ENCODE assay signal across 10 cellular contexts in genomic region chr5:74895906-74896305, GRCh38. TPM values are rescaled to one million over a fixed set of nuclear protein-coding genes. Genes with fewer than 3 reads are reported as not detected.
A peak's percentile ranks its signal among the peaks of the same experiment; 100 is the strongest.
DNase-seq lines count a peak whose midpoint lies in the region; ATAC-seq and TF ChIP-seq lines count a peak whose summit lies in the region.
"Had no signal": no experiment of that assay in that cellular context is flagged by ENCODE, and none has a peak within 500 bp of the region (broad histone marks: within the 10 kb centered on the region; RNA-seq: fewer than 3 reads in every experiment).

No MANE protein-coding gene starts in this region.

- H3K4me1 ChIP-seq in PC-3 (ENCODE audit: insufficient read depth, low read length), result no peaks in the 10 kb centered on the region

- no peak overlapping the region for H3K4me3 ChIP-seq in PC-3 (ENCODE audit: low read length)
- no peak overlapping the region for H3K4me3 ChIP-seq in fibroblast of pulmonary artery (replicated peaks; ENCODE audit: low read depth, low read length)
- H3K4me3 ChIP-seq: cardiac muscle cell had no signal

- H3K27ac ChIP-seq in PC-3 (ENCODE audit: low read length), result no peak overlapping the region
- H3K27ac ChIP-seq: cardiac muscle cell, KMS-11 had no signal

- no peaks in the 10 kb centered on the region for H4K20me1 ChIP-seq in PC-3 (ENCODE audit: low read length)

- DNase-seq in Caki2 (ENCODE audit: low read depth) (peak; percentile 38), PC-3 (peak; percentile 39), fibroblast of pulmonary artery (ENCODE audit: low read depth) (peak; percentile 80), occipital lobe (lab: John Stamatoyannopoulos, UW) (peak; percentile 76), activated T-cell treated with anti-CD3 and anti-CD28 coated beads for 4 hours (no peak), KG1 (lab: John Stamatoyannopoulos, UW) (no peak), NCI-H524 (lab: John Stamatoyannopoulos, UW) (no peak)

- H3K27me3 ChIP-seq in PC-3 (ENCODE audit: low read length), result no peaks in the 10 kb centered on the region
- H3K27me3 ChIP-seq: cardiac muscle cell had no signal

- H3K9ac ChIP-seq in PC-3 (ENCODE audit: low read length), result no peak overlapping the region
- H3K9ac ChIP-seq: KMS-11 had no signal

- no peaks in the 10 kb centered on the region for H3K79me2 ChIP-seq in PC-3 (ENCODE audit: low read length)

- no peak overlapping the region for H3K4me2 ChIP-seq in PC-3 (ENCODE audit: low read length)
- H3K4me2 ChIP-seq: KMS-11 had no signal

- no peaks in the 10 kb centered on the region for H3K9me3 ChIP-seq in PC-3 (ENCODE audit: low read length)

- intact Hi-C loops in PC-3 (cut with micrococcal nuclease), result no loop called here

- ATAC-seq in PC-3 (peak; percentile 29), GM18858 (IDR thresholded peaks at IDR 0.05; ENCODE audit: unreplicated experiment) (no peak)

- no peaks in the 10 kb centered on the region for H3K36me3 ChIP-seq in PC-3 (ENCODE audit: low read depth, low read length)
- H3K36me3 ChIP-seq: cardiac muscle cell had no signal

- in situ Hi-C loops in Caki2 (cut with HindIII; ENCODE audit: low pct_unique_long_range_greater_than_20kb, low sequenced_read_pairs), result no loop called here

- POLR2A ChIA-PET in PC-3 (lab: Charles Lee; ENCODE audit: unreplicated experiment), result no interaction called here

- H3K9me2 ChIP-seq in PC-3 (replicated peaks; ENCODE audit: low read length), result no peaks in the 10 kb centered on the region

- CTCF ChIA-PET in PC-3 (lab: Charles Lee), result interaction anchor here (0.6 kb wide), 1 partner anchor 732 kb away, joined by 3 read pairs; no protein-coding TSS in a partner anchor

- H3F3A ChIP-seq in PC-3 (ENCODE audit: low read length, unreplicated experiment), result no peaks in the 10 kb centered on the region

- BruUV-seq in PC-3 (replicated peaks; lab: Mats Ljungman, UMichigan), result no TSS peak

- no peak overlapping the region for H2AFZ ChIP-seq in PC-3 (ENCODE audit: low read length)

- TF ChIP-seq CTCF in PC-3 (conservative IDR thresholded peaks at IDR 0.05; ENCODE audit: low read depth, low read length) (no peak), fibroblast of pulmonary artery (IDR thresholded peaks at IDR 0.05; ENCODE audit: low read length, missing control alignments) (no peak)

RNA-seq across cellular contexts. Expression of gene FAM169A, which starts 29.7 kb away (rescaled TPM):
- total RNA-seq in Caki2 (2014; rRNA removed; shearing (Covaris generic); ENCODE audit: low replicate concordance), result 2.0 and 10.0 TPM in 2 replicates
- total RNA-seq in PC-3 (2014; rRNA removed), result 10.6 and 11.2 TPM in 2 replicates
- 90.6 TPM for total RNA-seq in occipital lobe

Comparison
In these comparisons a context has a peak if more than half of its experiments do, and no peak if none do; other contexts are left out.
1. DNase-seq: peak in Caki2 (single experiment), PC-3 (single experiment), fibroblast of pulmonary artery (single experiment) and occipital lobe (single experiment); none in activated T-cell treated with anti-CD3 and anti-CD28 coated beads for 4 hours (single experiment), KG1 (single experiment) and NCI-H524 (0 of 2).